8 cellular contexts compared by ENCODE assay signal in the genomic region with DNA sequence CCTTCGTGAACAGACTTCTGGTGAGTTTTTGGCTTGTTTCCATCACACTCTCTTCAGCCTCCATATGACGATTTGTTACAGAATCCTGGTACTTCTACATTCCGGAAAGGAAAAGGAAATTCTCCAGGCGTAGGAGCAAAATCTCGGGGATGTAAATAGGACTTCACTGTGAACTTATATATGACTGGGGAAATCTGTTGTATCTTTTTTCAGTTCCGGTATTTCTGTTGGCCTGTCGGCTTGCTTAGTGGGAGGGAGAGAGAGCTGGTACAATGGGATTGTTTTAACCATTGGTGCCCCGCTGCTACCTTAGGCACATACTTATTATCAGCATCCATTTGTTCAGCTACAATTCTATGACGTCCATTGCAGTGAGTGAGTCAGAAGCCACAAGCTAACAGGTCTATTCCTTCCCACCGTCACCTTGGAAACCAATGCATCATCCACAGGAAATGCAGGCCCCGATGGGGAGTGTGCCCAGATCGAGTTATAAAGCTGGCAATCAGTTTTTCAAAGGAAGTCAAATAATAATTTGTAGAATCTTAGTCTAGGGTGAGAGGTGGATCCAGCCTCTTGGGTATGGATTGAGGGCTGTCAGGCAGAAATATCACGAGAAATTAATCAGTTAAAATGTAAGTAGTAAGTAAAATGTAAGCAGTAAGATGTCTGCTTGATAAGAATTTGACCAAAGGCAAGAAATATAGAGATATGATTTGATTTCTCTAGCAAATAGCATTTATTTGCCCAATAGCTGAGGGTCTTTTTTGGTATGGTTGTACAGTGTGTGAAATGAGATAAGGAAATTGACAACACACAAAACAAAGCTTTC.
DNase-seq lines count a peak whose midpoint lies in the region; ATAC-seq and TF ChIP-seq lines count a peak whose summit lies in the region.

No MANE protein-coding gene starts in this region.

- H3K4me1 ChIP-seq in neutrophil (ENCODE audit: control insufficient read depth in 1 of 2, insufficient read depth in 1 of 2, low read depth in 1 of 2, low read length in 1 of 2): peaks cover 34 to 52% of the 10 kb centered on the region in 2 experiments
- peaks cover 0 to 10% of the 10 kb centered on the region in 2 donors for H3K4me1 ChIP-seq in thoracic aorta (ENCODE audit: control insufficient read depth in 1 of 2, low read depth in 2 of 2)

- no peaks in the 10 kb centered on the region for H3K9me3 Mint-ChIP-seq in activated CD8-positive, alpha-beta T cell treated with anti-CD3 and anti-CD28 coated beads, Interleukin-2, amount 10 ng/mL, durations not matched to agents 7 days and 5 days (ENCODE audit: insufficient read depth)

- H3K27ac ChIP-seq in AG04450 (ENCODE audit: low read depth, low read length) (peak overlapping the region; percentile 94), neutrophil (peak overlapping the region; percentile 66), thoracic aorta (no peak overlapping the region)

- peak overlapping the region; percentile 85 for H3K27ac Mint-ChIP-seq in activated CD8-positive, alpha-beta T cell treated with anti-CD3 and anti-CD28 coated beads, Interleukin-2, amount 10 ng/mL, durations not matched to agents 7 days and 5 days

- H3K4me3 ChIP-seq in AG04450 (ENCODE audit: low read depth, low read length): peak overlapping the region; percentile 11
- H3K4me3 ChIP-seq in MG63: no peak overlapping the region
- H3K4me3 ChIP-seq in neutrophil (ENCODE audit: low read depth in 1 of 2, low read length in 1 of 2): no peak overlapping the region
- H3K4me3 ChIP-seq in thoracic aorta: peak overlapping the region; percentile 18

- H3K36me3 ChIP-seq in MG63 (no peaks in the 10 kb centered on the region), neutrophil (no peaks in the 10 kb centered on the region), thoracic aorta (no peaks in the 10 kb centered on the region)

- H3K9me3 ChIP-seq in AG04450 (ENCODE audit: control insufficient read depth, insufficient read depth, low read length) (no peaks in the 10 kb centered on the region), MG63 (no peaks in the 10 kb centered on the region), neutrophil (no peaks in the 10 kb centered on the region), thoracic aorta (no peaks in the 10 kb centered on the region)

- no peaks in the 10 kb centered on the region for H3K27me3 Mint-ChIP-seq in activated CD8-positive, alpha-beta T cell treated with anti-CD3 and anti-CD28 coated beads, Interleukin-2, amount 10 ng/mL, durations not matched to agents 7 days and 5 days (ENCODE audit: low read depth)

- ATAC-seq in activated CD8-positive, alpha-beta T cell treated with anti-CD3 and anti-CD28 coated beads, Interleukin-2, amount 10 ng/mL, durations not matched to agents 7 days and 5 days: peak; percentile 77
- ATAC-seq in thoracic aorta (ENCODE audit: insufficient number of reproducible peaks, low FRiP score, low read depth): peak; percentile 87
- no peak for ATAC-seq in HG02623 (IDR thresholded peaks at IDR 0.05; ENCODE audit: unreplicated experiment)
- no peak for ATAC-seq in GM21529 (IDR thresholded peaks at IDR 0.05; ENCODE audit: unreplicated experiment)

- peaks cover 65% of the 10 kb centered on the region for H3K4me1 Mint-ChIP-seq in activated CD8-positive, alpha-beta T cell treated with anti-CD3 and anti-CD28 coated beads, Interleukin-2, amount 10 ng/mL, durations not matched to agents 7 days and 5 days (ENCODE audit: low read depth)

- H3K36me3 Mint-ChIP-seq in activated CD8-positive, alpha-beta T cell treated with anti-CD3 and anti-CD28 coated beads, Interleukin-2, amount 10 ng/mL, durations not matched to agents 7 days and 5 days (ENCODE audit: low read depth): peaks cover 2% of the 10 kb centered on the region

- CTCF ChIA-PET in AG04450 (lab: Charles Lee): interaction anchor here (0.6 kb wide), 1 partner anchor 844 kb away, joined by 3 read pairs; no protein-coding TSS in a partner anchor
- CTCF ChIA-PET in activated CD8-positive, alpha-beta T cell treated with anti-CD3 and anti-CD28 coated beads, Interleukin-2, amount 10 ng/mL, durations not matched to agents 7 days and 5 days (lab: Charles Lee): interaction anchor here (1.0 to 1.8 kb wide), 3 partner anchors 11 to 128 kb away, joined by 3 to 7 read pairs (median 7); no protein-coding TSS in a partner anchor

- peak overlapping the region; percentile 6 for H3K4me3 Mint-ChIP-seq in activated CD8-positive, alpha-beta T cell treated with anti-CD3 and anti-CD28 coated beads, Interleukin-2, amount 10 ng/mL, durations not matched to agents 7 days and 5 days

- POLR2A ChIA-PET in AG04450 (lab: Yijun Ruan, JAX): interaction anchor here (0.8 to 1.1 kb wide), 5 partner anchors 8 to 129 kb away, joined by 3 to 5 read pairs (median 3); a partner anchor contains a TSS
- POLR2A ChIA-PET in activated CD8-positive, alpha-beta T cell treated with anti-CD3 and anti-CD28 coated beads, Interleukin-2, amount 10 ng/mL, durations not matched to agents 7 days and 5 days (lab: Charles Lee): interaction anchor here (0.5 to 3.7 kb wide), 8 partner anchors 12 to 302 kb away, joined by 3 to 26 read pairs (median 4); a partner anchor contains a TSS

- TF ChIP-seq CTCF in AG04450 (IDR thresholded peaks at IDR 0.05; ENCODE audit: low read depth, low read length) (no peak), neutrophil (IDR thresholded peaks at IDR 0.05) (no peak), thoracic aorta (IDR thresholded peaks at IDR 0.05) (no peak)

- no peaks in the 10 kb centered on the region for H3K27me3 ChIP-seq in AG04450 (ENCODE audit: control insufficient read depth, insufficient read depth, low read length)
- no peaks in the 10 kb centered on the region for H3K27me3 ChIP-seq in MG63
- no peaks in the 10 kb centered on the region for H3K27me3 ChIP-seq in neutrophil
- H3K27me3 ChIP-seq in thoracic aorta (replicated peaks; ENCODE audit: insufficient read depth): no peaks in the 10 kb centered on the region

- peak; percentile 93 for DNase-seq in AG04450 (ENCODE audit: low read depth, low spot score)
- DNase-seq in MG63: peak; percentile 83
- DNase-seq in activated CD8-positive, alpha-beta T cell treated with anti-CD3 and anti-CD28 coated beads, Interleukin-2, amount 10 ng/mL, durations not matched to agents 7 days and 5 days: peak; percentile 89
- peak; percentile 12 for DNase-seq in effector CD8-positive, alpha-beta T cell (lab: John Stamatoyannopoulos, UW)
- peak; percentile 41 for DNase-seq in thoracic aorta (ENCODE audit: low spot score)

Comparison
In these comparisons a context has a peak if more than half of its experiments do, and no peak if none do; other contexts are left out.
1. DNase-seq: peak in every context shown above with its lines; median percentile 93 in AG04450; 89 in activated CD8-positive, alpha-beta T cell treated with anti-CD3 and anti-CD28 coated beads, Interleukin-2, amount 10 ng/mL, durations not matched to agents 7 days and 5 days; 83 in MG63; 41 in thoracic aorta; 12 in effector CD8-positive, alpha-beta T cell.
2. H3K27ac ChIP-seq: peak in AG04450 (single experiment) and neutrophil (single experiment); none in thoracic aorta (0 of 2).
3. H3K4me3 ChIP-seq: peak in AG04450 (single experiment) and thoracic aorta (single experiment); none in MG63 (single experiment) and neutrophil (0 of 2).
4. ATAC-seq: peak in activated CD8-positive, alpha-beta T cell treated with anti-CD3 and anti-CD28 coated beads, Interleukin-2, amount 10 ng/mL, durations not matched to agents 7 days and 5 days (single experiment) and thoracic aorta (single experiment); none in HG02623 (single experiment) and GM21529 (single experiment).